11 cellular contexts compared by ENCODE assay signal in genomic region chr3:80688814-80689213, GRCh38.
DNase-seq lines count a peak whose midpoint lies in the region; ATAC-seq, FAIRE-seq and TF ChIP-seq lines count a peak whose summit lies in the region.
"Had no signal": no experiment of that assay in that cellular context is flagged by ENCODE, and none has a peak within 500 bp of the region (broad histone marks: within the 10 kb centered on the region; RNA-seq: fewer than 3 reads in every experiment).

No MANE protein-coding gene starts in this region.

- ATAC-seq in upper lobe of right lung (no peak), HG03159 (IDR thresholded peaks at IDR 0.05; ENCODE audit: unreplicated experiment) (no peak), GM21786 (IDR thresholded peaks at IDR 0.05; ENCODE audit: unreplicated experiment) (no peak)
- ATAC-seq: naive thymus-derived CD4-positive, alpha-beta T cell had no signal

- no peaks in the 10 kb centered on the region for H3K4me1 ChIP-seq in cardiac muscle cell (ENCODE audit: low read depth)
- H3K4me1 ChIP-seq in upper lobe of right lung: no peaks in the 10 kb centered on the region

- H3K36me3 ChIP-seq in cardiac muscle cell (no peaks in the 10 kb centered on the region), upper lobe of right lung (no peaks in the 10 kb centered on the region)

- H3K27me3 ChIP-seq in cardiac muscle cell (no peaks in the 10 kb centered on the region), upper lobe of right lung (no peaks in the 10 kb centered on the region)

- H3K9me3 ChIP-seq in cardiac muscle cell (ENCODE audit: low read depth): no peaks in the 10 kb centered on the region
- no peaks in the 10 kb centered on the region for H3K9me3 ChIP-seq in upper lobe of right lung

- H3K4me3 ChIP-seq in cardiac muscle cell (no peak overlapping the region), fibroblast of villous mesenchyme (ENCODE audit: low read depth, low read length) (no peak overlapping the region), upper lobe of right lung (no peak overlapping the region)

- intact Hi-C loops in cardiac septum (cut with DNase I) (no loop called here), upper lobe of right lung (cut with DNase I) (no loop called here)

- DNase-seq in cardiac muscle cell (ENCODE audit: low read depth in 1 of 2, low spot score in 1 of 2) (peak; percentile 19 to 49), cardiac septum (ENCODE audit: low spot score) (no peak), RKO (ENCODE audit: low spot score) (peak; percentile 61), fibroblast of villous mesenchyme (ENCODE audit: low read depth) (peak; percentile 15), upper lobe of right lung (no peak), GM19239 (ENCODE audit: insufficient read length, low spot score) (no peak)
- DNase-seq: activated CD4-positive, alpha-beta T cell treated with anti-CD3 and anti-CD28 coated beads for 1 hour; CD4-positive, CD25-positive, alpha-beta regulatory T cell; naive thymus-derived CD4-positive, alpha-beta T cell had no signal

- no peak for FAIRE-seq in GM19239 (lab: Jason Lieb, UNC)

- H3K27ac ChIP-seq in cardiac muscle cell (no peak overlapping the region), upper lobe of right lung (no peak overlapping the region)

- TF ChIP-seq CTCF in cardiac muscle cell (IDR thresholded peaks at IDR 0.05; ENCODE audit: low read depth, low read length) (peak; percentile 33), fibroblast of villous mesenchyme (IDR thresholded peaks at IDR 0.05; ENCODE audit: insufficient read depth, low read depth, low read length) (no peak), upper lobe of right lung (IDR thresholded peaks at IDR 0.05) (peak; percentile 17)

Comparison
In these comparisons a context has a peak if more than half of its experiments do, and no peak if none do; other contexts are left out.
1. DNase-seq: peak in cardiac muscle cell (2 of 2), RKO (single experiment) and fibroblast of villous mesenchyme (single experiment); none in cardiac septum (single experiment), upper lobe of right lung (single experiment) and GM19239 (single experiment).